In the genomic region with DNA sequence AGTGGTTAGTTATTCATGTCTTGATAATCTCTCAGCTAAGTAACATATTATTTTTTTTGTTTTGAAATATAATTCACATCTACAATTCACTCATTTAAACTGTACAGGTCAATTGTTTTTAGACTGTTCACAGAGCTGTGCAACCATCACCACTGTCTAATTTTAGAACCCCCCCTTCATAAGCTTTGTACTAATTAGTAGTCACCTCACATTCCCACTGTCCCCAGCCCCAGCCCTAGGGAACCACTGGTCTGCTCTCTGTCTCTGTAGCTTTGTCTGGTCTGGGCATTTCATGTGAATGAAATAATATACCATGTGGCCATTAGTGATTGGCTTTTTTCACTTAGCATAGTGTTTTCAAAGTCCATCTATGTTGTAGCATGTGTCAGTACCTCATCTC, we compare ENCODE assay signal across 17 cellular contexts. TPM values are rescaled to one million over a fixed set of nuclear protein-coding genes. Genes with fewer than 3 reads are reported as not detected.
DNase-seq lines count a peak whose midpoint lies in the region; ATAC-seq and TF ChIP-seq lines count a peak whose summit lies in the region.
"Had no signal": no experiment of that assay in that cellular context is flagged by ENCODE, and none has a peak within 500 bp of the region (broad histone marks: within the 10 kb centered on the region; RNA-seq: fewer than 3 reads in every experiment).

No MANE protein-coding gene starts in this region.

- H3K9me3 Mint-ChIP-seq in activated CD8-positive, alpha-beta T cell treated with anti-CD3 and anti-CD28 coated beads for 36 hours, result peaks cover 26% of the 10 kb centered on the region
- peaks cover 42% of the 10 kb centered on the region for H3K9me3 Mint-ChIP-seq in activated CD8-positive, alpha-beta T cell treated with anti-CD3 and anti-CD28 coated beads, Interleukin-2, amount 10 ng/mL, durations not matched to agents 7 days and 5 days (ENCODE audit: insufficient read depth)
- H3K9me3 Mint-ChIP-seq in stimulated activated naive CD8-positive, alpha-beta T cell treated with anti-CD3 and anti-CD28 coated beads, Interleukin-15, Interleukin-2, amounts not matched to agents 100 ng/mL and 50 ng/mL, for 24 hours, result peaks cover 30% of the 10 kb centered on the region
- peaks cover 24 to 38% of the 10 kb centered on the region in 2 donors for H3K9me3 Mint-ChIP-seq in stimulated activated naive CD8-positive, alpha-beta T cell treated with anti-CD3 and anti-CD28 coated beads, Interleukin-15, amount 100 ng/mL, for 72 hours
- no peaks in the 10 kb centered on the region for H3K9me3 Mint-ChIP-seq in effector memory CD8-positive, alpha-beta T cell
- H3K9me3 Mint-ChIP-seq in stimulated activated memory B cell treated with anti-CD40 and anti-IgM and Interleukin-4, amounts not matched to agents 10 μg/mL and 1 μg/mL and 100 μg/mL, for 72 hours, result peaks cover 15% of the 10 kb centered on the region

- peak overlapping the region; percentile 40 for H3K27ac Mint-ChIP-seq in activated CD8-positive, alpha-beta T cell treated with anti-CD3 and anti-CD28 coated beads for 36 hours
- no peak overlapping the region for H3K27ac Mint-ChIP-seq in activated CD8-positive, alpha-beta T cell treated with anti-CD3 and anti-CD28 coated beads, Interleukin-2, amount 10 ng/mL, durations not matched to agents 7 days and 5 days
- peak overlapping the region; percentile 80 for H3K27ac Mint-ChIP-seq in stimulated activated naive CD8-positive, alpha-beta T cell treated with anti-CD3 and anti-CD28 coated beads, Interleukin-15, Interleukin-2, amounts not matched to agents 100 ng/mL and 50 ng/mL, for 24 hours
- H3K27ac Mint-ChIP-seq in stimulated activated naive CD8-positive, alpha-beta T cell treated with anti-CD3 and anti-CD28 coated beads, Interleukin-15, amount 100 ng/mL, for 72 hours, result peak overlapping the region in 1 of 2 donors; percentile 38
- H3K27ac Mint-ChIP-seq in effector memory CD8-positive, alpha-beta T cell, result peak overlapping the region; percentile 75 to 92
- peak overlapping the region; percentile 73 for H3K27ac Mint-ChIP-seq in stimulated activated memory B cell treated with anti-CD40 and anti-IgM and Interleukin-4, amounts not matched to agents 10 μg/mL and 1 μg/mL and 100 μg/mL, for 72 hours

- peaks cover 35% of the 10 kb centered on the region for H3K4me1 Mint-ChIP-seq in activated CD8-positive, alpha-beta T cell treated with anti-CD3 and anti-CD28 coated beads for 36 hours (ENCODE audit: low read depth)
- peaks cover 18% of the 10 kb centered on the region for H3K4me1 Mint-ChIP-seq in activated CD8-positive, alpha-beta T cell treated with anti-CD3 and anti-CD28 coated beads, Interleukin-2, amount 10 ng/mL, durations not matched to agents 7 days and 5 days (ENCODE audit: low read depth)
- H3K4me1 Mint-ChIP-seq in stimulated activated naive CD8-positive, alpha-beta T cell treated with anti-CD3 and anti-CD28 coated beads, Interleukin-15, Interleukin-2, amounts not matched to agents 100 ng/mL and 50 ng/mL, for 24 hours (ENCODE audit: low read depth), result peaks cover 40% of the 10 kb centered on the region
- peaks cover 42% of the 10 kb centered on the region for H3K4me1 Mint-ChIP-seq in stimulated activated naive CD8-positive, alpha-beta T cell treated with anti-CD3 and anti-CD28 coated beads, Interleukin-15, amount 100 ng/mL, for 72 hours
- peaks cover 22 to 27% of the 10 kb centered on the region in 2 donors for H3K4me1 Mint-ChIP-seq in effector memory CD8-positive, alpha-beta T cell (ENCODE audit: low read depth in 2 of 2)
- H3K4me1 Mint-ChIP-seq in stimulated activated memory B cell treated with anti-CD40 and anti-IgM and Interleukin-4, amounts not matched to agents 10 μg/mL and 1 μg/mL and 100 μg/mL, for 72 hours, result peaks cover 41% of the 10 kb centered on the region

- DNase-seq in activated CD8-positive, alpha-beta T cell treated with anti-CD3 and anti-CD28 coated beads for 36 hours, result no peak
- DNase-seq in activated CD8-positive, alpha-beta T cell treated with anti-CD3 and anti-CD28 coated beads, Interleukin-2, amount 10 ng/mL, durations not matched to agents 7 days and 5 days, result no peak
- DNase-seq in stimulated activated naive CD8-positive, alpha-beta T cell treated with anti-CD3 and anti-CD28 coated beads, Interleukin-15, amount 100 ng/mL, for 72 hours, result no peak
- no peak for DNase-seq in effector memory CD8-positive, alpha-beta T cell
- DNase-seq in Kasumi-1 (lab: John Stamatoyannopoulos, UW), result no peak
- DNase-seq in head of caudate nucleus, result no peak
- DNase-seq: 8988T, DMS79, KG1, MV-4-11, NCI-H1694 treated with DMSO at 0.1 percent for 48 hours, NCI-H510A, NCI-H748 treated with DMSO at 0.1 percent for 48 hours, OCI-M1, SHP77 treated with DMSO at 0.1 percent for 48 hours had no signal

- H3K36me3 Mint-ChIP-seq in activated CD8-positive, alpha-beta T cell treated with anti-CD3 and anti-CD28 coated beads for 36 hours (ENCODE audit: low read depth), result peaks cover 37% of the 10 kb centered on the region
- peaks cover 38% of the 10 kb centered on the region for H3K36me3 Mint-ChIP-seq in activated CD8-positive, alpha-beta T cell treated with anti-CD3 and anti-CD28 coated beads, Interleukin-2, amount 10 ng/mL, durations not matched to agents 7 days and 5 days (ENCODE audit: low read depth)
- H3K36me3 Mint-ChIP-seq in stimulated activated naive CD8-positive, alpha-beta T cell treated with anti-CD3 and anti-CD28 coated beads, Interleukin-15, Interleukin-2, amounts not matched to agents 100 ng/mL and 50 ng/mL, for 24 hours (ENCODE audit: low read depth), result peaks cover 47% of the 10 kb centered on the region
- peaks cover 4% of the 10 kb centered on the region for H3K36me3 Mint-ChIP-seq in effector memory CD8-positive, alpha-beta T cell (ENCODE audit: insufficient read depth)
- H3K36me3 Mint-ChIP-seq in stimulated activated memory B cell treated with anti-CD40 and anti-IgM and Interleukin-4, amounts not matched to agents 10 μg/mL and 1 μg/mL and 100 μg/mL, for 72 hours, result peaks cover 33% of the 10 kb centered on the region

- no peak for ATAC-seq in activated CD8-positive, alpha-beta T cell treated with anti-CD3 and anti-CD28 coated beads for 36 hours
- ATAC-seq in activated CD8-positive, alpha-beta T cell treated with anti-CD3 and anti-CD28 coated beads, Interleukin-2, amount 10 ng/mL, durations not matched to agents 7 days and 5 days, result no peak
- no peak for ATAC-seq in stimulated activated naive CD8-positive, alpha-beta T cell treated with anti-CD3 and anti-CD28 coated beads, Interleukin-15, amount 100 ng/mL, for 72 hours
- no peak for ATAC-seq in effector memory CD8-positive, alpha-beta T cell (replicated peaks)
- ATAC-seq in stimulated activated memory B cell treated with anti-CD40 and anti-IgM and Interleukin-4, amounts not matched to agents 10 μg/mL and 1 μg/mL and 100 μg/mL, for 72 hours, result no peak

- CTCF ChIA-PET in activated CD8-positive, alpha-beta T cell treated with anti-CD3 and anti-CD28 coated beads for 36 hours (lab: Charles Lee), result interaction anchor here (1.0 kb wide), 2 partner anchors 8 to 91 kb away, joined by 3 read pairs; no protein-coding TSS in a partner anchor
- CTCF ChIA-PET in activated CD8-positive, alpha-beta T cell treated with anti-CD3 and anti-CD28 coated beads, Interleukin-2, amount 10 ng/mL, durations not matched to agents 7 days and 5 days (lab: Charles Lee), result interaction anchor here (1.4 kb wide), 1 partner anchor 10 kb away, joined by 5 read pairs; no protein-coding TSS in a partner anchor

- POLR2A ChIA-PET in activated CD8-positive, alpha-beta T cell treated with anti-CD3 and anti-CD28 coated beads for 36 hours (lab: Charles Lee), result no interaction called here
- POLR2A ChIA-PET in activated CD8-positive, alpha-beta T cell treated with anti-CD3 and anti-CD28 coated beads, Interleukin-2, amount 10 ng/mL, durations not matched to agents 7 days and 5 days (lab: Charles Lee), result interaction anchor here (0.6 to 0.8 kb wide), 2 partner anchors 165 to 351 kb away, joined by 3 to 4 read pairs; no protein-coding TSS in a partner anchor

- intact Hi-C loops in activated CD8-positive, alpha-beta T cell treated with anti-CD3 and anti-CD28 coated beads for 36 hours (cut with micrococcal nuclease), result no loop called here
- intact Hi-C loops in head of caudate nucleus (cut with DNase I), result no loop called here

- no peaks in the 10 kb centered on the region for H3K27me3 Mint-ChIP-seq in activated CD8-positive, alpha-beta T cell treated with anti-CD3 and anti-CD28 coated beads for 36 hours
- no peaks in the 10 kb centered on the region for H3K27me3 Mint-ChIP-seq in activated CD8-positive, alpha-beta T cell treated with anti-CD3 and anti-CD28 coated beads, Interleukin-2, amount 10 ng/mL, durations not matched to agents 7 days and 5 days (ENCODE audit: low read depth)
- H3K27me3 Mint-ChIP-seq in stimulated activated naive CD8-positive, alpha-beta T cell treated with anti-CD3 and anti-CD28 coated beads, Interleukin-15, Interleukin-2, amounts not matched to agents 100 ng/mL and 50 ng/mL, for 24 hours, result no peaks in the 10 kb centered on the region
- H3K27me3 Mint-ChIP-seq in stimulated activated naive CD8-positive, alpha-beta T cell treated with anti-CD3 and anti-CD28 coated beads, Interleukin-15, amount 100 ng/mL, for 72 hours, result no peaks in the 10 kb centered on the region
- H3K27me3 Mint-ChIP-seq in effector memory CD8-positive, alpha-beta T cell, result no peaks in the 10 kb centered on the region
- no peaks in the 10 kb centered on the region for H3K27me3 Mint-ChIP-seq in stimulated activated memory B cell treated with anti-CD40 and anti-IgM and Interleukin-4, amounts not matched to agents 10 μg/mL and 1 μg/mL and 100 μg/mL, for 72 hours

- H3K4me3 Mint-ChIP-seq in activated CD8-positive, alpha-beta T cell treated with anti-CD3 and anti-CD28 coated beads for 36 hours, result no peak overlapping the region
- H3K4me3 Mint-ChIP-seq in activated CD8-positive, alpha-beta T cell treated with anti-CD3 and anti-CD28 coated beads, Interleukin-2, amount 10 ng/mL, durations not matched to agents 7 days and 5 days, result no peak overlapping the region
- no peak overlapping the region for H3K4me3 Mint-ChIP-seq in stimulated activated naive CD8-positive, alpha-beta T cell treated with anti-CD3 and anti-CD28 coated beads, Interleukin-15, Interleukin-2, amounts not matched to agents 100 ng/mL and 50 ng/mL, for 24 hours
- H3K4me3 Mint-ChIP-seq in stimulated activated naive CD8-positive, alpha-beta T cell treated with anti-CD3 and anti-CD28 coated beads, Interleukin-15, amount 100 ng/mL, for 72 hours, result no peak overlapping the region
- no peak overlapping the region for H3K4me3 Mint-ChIP-seq in effector memory CD8-positive, alpha-beta T cell
- H3K4me3 Mint-ChIP-seq in stimulated activated memory B cell treated with anti-CD40 and anti-IgM and Interleukin-4, amounts not matched to agents 10 μg/mL and 1 μg/mL and 100 μg/mL, for 72 hours, result no peak overlapping the region

- no peak for TF ChIP-seq CTCF in activated CD8-positive, alpha-beta T cell treated with anti-CD3 and anti-CD28 coated beads for 36 hours (IDR thresholded peaks at IDR 0.05)

RNA-seq across cellular contexts. Expression of a gene that starts 55.3 kb away (rescaled TPM):
- 10 to 100 TPM; 19.0 to 20.5 TPM for total RNA-seq in activated CD8-positive, alpha-beta T cell treated with anti-CD3 and anti-CD28 coated beads for 36 hours
- total RNA-seq in activated CD8-positive, alpha-beta T cell treated with anti-CD3 and anti-CD28 coated beads, Interleukin-2, amount 10 ng/mL, durations not matched to agents 7 days and 5 days, result 10 to 100 TPM; 25.1 to 25.3 TPM
